In genomic region chr2:62270728-62271127, GRCh38 we compare ENCODE assay signal across 12 cellular contexts.
DNase-seq lines count a peak whose midpoint lies in the region; ATAC-seq and TF ChIP-seq lines count a peak whose summit lies in the region.
"Had no signal": no experiment of that assay in that cellular context is flagged by ENCODE, and none has a peak within 500 bp of the region (broad histone marks: within the 10 kb centered on the region; RNA-seq: fewer than 3 reads in every experiment).

No MANE protein-coding gene starts in this region.

- no peak overlapping the region for H3K18ac ChIP-seq in mesenchymal stem cell (ENCODE audit: low read depth in 1 of 2, low read length in 2 of 2)

- H3K4me2 ChIP-seq in mesenchymal stem cell (ENCODE audit: low read length, poor library complexity, severe bottlenecking) = no peak overlapping the region

- H3K4me3 ChIP-seq in astrocyte of the spinal cord (ENCODE audit: low read depth, low read length) = no peak overlapping the region
- H3K4me3 ChIP-seq in mesenchymal stem cell (ENCODE audit: insufficient read depth in 1 of 2, low read depth in 1 of 2, low read length in 2 of 2) = no peak overlapping the region
- no peak overlapping the region for H3K4me3 ChIP-seq in upper lobe of right lung

- H2BK120ac ChIP-seq in mesenchymal stem cell (ENCODE audit: low read depth, low read length) = no peak overlapping the region

- no peaks in the 10 kb centered on the region for H3K36me3 ChIP-seq in mesenchymal stem cell (ENCODE audit: control insufficient read depth in 1 of 2, insufficient read depth in 2 of 2, low read depth in 1 of 2, low read length in 2 of 2)
- H3K36me3 ChIP-seq in upper lobe of right lung = no peaks in the 10 kb centered on the region
- H3K36me3 ChIP-seq: neutrophil had no signal

- intact Hi-C loops in upper lobe of right lung (cut with DNase I) = no loop called here

- no peak overlapping the region for H2AK5ac ChIP-seq in mesenchymal stem cell (ENCODE audit: low read length, severe bottlenecking)

- H3K27me3 ChIP-seq in mesenchymal stem cell (ENCODE audit: control insufficient read depth in 1 of 2, insufficient read depth in 1 of 2, low read length in 2 of 2) (no peaks in the 10 kb centered on the region), upper lobe of right lung (no peaks in the 10 kb centered on the region)
- H3K27me3 ChIP-seq: neutrophil had no signal

- no peak overlapping the region for H4K91ac ChIP-seq in mesenchymal stem cell (ENCODE audit: low read length)

- WGBS in mesenchymal stem cell = 82% methylated on average over 2 of the region's 3 CpGs

- no peak overlapping the region for H3K4ac ChIP-seq in mesenchymal stem cell (ENCODE audit: low read depth in 1 of 2, low read length in 2 of 2)

- H2BK5ac ChIP-seq in mesenchymal stem cell (ENCODE audit: low read depth, low read length, poor library complexity, severe bottlenecking) = no peak overlapping the region

- H4K8ac ChIP-seq in mesenchymal stem cell (ENCODE audit: low read length) = no peak overlapping the region

- no peak overlapping the region for H2AFZ ChIP-seq in mesenchymal stem cell (ENCODE audit: low read depth, low read length)

- H2BK15ac ChIP-seq in mesenchymal stem cell (ENCODE audit: low read depth, poor library complexity, severe bottlenecking) = no peak overlapping the region

- no peak overlapping the region for H3K23ac ChIP-seq in mesenchymal stem cell (ENCODE audit: low read length in 2 of 2)

- no peaks in the 10 kb centered on the region for H3K79me1 ChIP-seq in mesenchymal stem cell (replicated peaks; ENCODE audit: low read length, poor library complexity, severe bottlenecking)

- no peak overlapping the region for H3K14ac ChIP-seq in mesenchymal stem cell (ENCODE audit: low read length in 2 of 2)

- H3K4me1 ChIP-seq in mesenchymal stem cell (ENCODE audit: control insufficient read depth, insufficient read depth, low read depth, low read length) (peaks cover 4% of the 10 kb centered on the region), upper lobe of right lung (peaks cover 5% of the 10 kb centered on the region)

- no peak for ATAC-seq in upper lobe of right lung
- ATAC-seq in GM21515 (IDR thresholded peaks at IDR 0.05; ENCODE audit: unreplicated experiment) = no peak
- ATAC-seq: effector memory CD8-positive, alpha-beta T cell had no signal

- H2BK12ac ChIP-seq in mesenchymal stem cell (ENCODE audit: low read length in 2 of 2) = no peak overlapping the region

- DNase-seq in Daoy (ENCODE audit: low read depth) = peak; percentile 17
- DNase-seq in NCI-H1105 treated with DMSO at 0.1 percent for 48 hours (lab: John Stamatoyannopoulos, UW) = peak; percentile 55
- DNase-seq in astrocyte of the spinal cord (ENCODE audit: low read depth, low spot score) = peak; percentile 30
- peak; percentile 10 for DNase-seq in mesenchymal stem cell
- DNase-seq in upper lobe of right lung = no peak
- DNase-seq in SW 1271 (lab: John Stamatoyannopoulos, UW) = no peak
- DNase-seq in activated naive CD4-positive, alpha-beta T cell treated with anti-CD3 and anti-CD28 coated beads, Interleukin-2, amount 50 U/mL, for 16 hours = no peak
- DNase-seq: activated CD4-positive, alpha-beta T cell treated with anti-CD3 and anti-CD28 coated beads for 1 hour; activated naive CD4-positive, alpha-beta T cell treated with anti-CD3 and anti-CD28 coated beads for 36 hours; effector memory CD8-positive, alpha-beta T cell had no signal

- in situ Hi-C loops in astrocyte of the spinal cord (cut with HindIII; ENCODE audit: low sequenced_read_pairs) = no loop called here

- H3K9ac ChIP-seq in mesenchymal stem cell (ENCODE audit: low read length) = no peak overlapping the region

- H3K27ac ChIP-seq in mesenchymal stem cell (ENCODE audit: low read length, poor library complexity, severe bottlenecking) (no peak overlapping the region), upper lobe of right lung (no peak overlapping the region)
- H3K27ac ChIP-seq: neutrophil had no signal

- TF ChIP-seq CTCF in astrocyte of the spinal cord (IDR thresholded peaks at IDR 0.05; ENCODE audit: low read depth, low read length) (no peak), upper lobe of right lung (IDR thresholded peaks at IDR 0.05) (no peak)

- H3K9me3 ChIP-seq in mesenchymal stem cell (ENCODE audit: control insufficient read depth, low read length) (no peaks in the 10 kb centered on the region), upper lobe of right lung (no peaks in the 10 kb centered on the region)
- H3K9me3 ChIP-seq: neutrophil had no signal

Comparison
In these comparisons a context has a peak if more than half of its experiments do, and no peak if none do; other contexts are left out.
1. DNase-seq: peak in Daoy (single experiment), NCI-H1105 treated with DMSO at 0.1 percent for 48 hours (single experiment), astrocyte of the spinal cord (single experiment) and mesenchymal stem cell (single experiment); none in upper lobe of right lung (single experiment), SW 1271 (0 of 2) and activated naive CD4-positive, alpha-beta T cell treated with anti-CD3 and anti-CD28 coated beads, Interleukin-2, amount 50 U/mL, for 16 hours (single experiment).